In genomic region chr13:26498524-26499208, GRCh38 we compare ENCODE assay signal across 14 cellular contexts. TPM values are rescaled to one million over a fixed set of nuclear protein-coding genes. Genes with fewer than 3 reads are reported as not detected.
DNase-seq lines count a peak whose midpoint lies in the region; ATAC-seq and TF ChIP-seq lines count a peak whose summit lies in the region.
"Had no signal": no experiment of that assay in that cellular context is flagged by ENCODE, and none has a peak within 500 bp of the region (broad histone marks: within the 10 kb centered on the region; RNA-seq: fewer than 3 reads in every experiment).

No MANE protein-coding gene starts in this region.

- H3K9me3 ChIP-seq in osteoblast (ENCODE audit: low read depth, low read length), result no peaks in the 10 kb centered on the region
- H3K9me3 ChIP-seq: tibial nerve had no signal

- peak overlapping the region; percentile 76 for H3K27ac ChIP-seq in osteoblast (ENCODE audit: low read depth, low read length)
- H3K27ac ChIP-seq: tibial nerve had no signal

- peak overlapping the region; percentile 65 for H3K4me2 ChIP-seq in osteoblast (ENCODE audit: insufficient read depth, low read length)

- H3K4me1 ChIP-seq in osteoblast (ENCODE audit: insufficient read depth, low read length), result peaks cover 55% of the 10 kb centered on the region

- TF ChIP-seq CTCF in epithelial cell of esophagus (IDR thresholded peaks at IDR 0.05; ENCODE audit: insufficient read depth, low read depth, low read length, missing control alignments), result no peak
- no peak for TF ChIP-seq CTCF in osteoblast (IDR thresholded peaks at IDR 0.05; ENCODE audit: extremely low read depth, low read depth, low read length)

- H3K27me3 ChIP-seq in osteoblast (ENCODE audit: insufficient read depth, low read length), result no peaks in the 10 kb centered on the region
- H3K27me3 ChIP-seq: tibial nerve had no signal

- H3K4me3 Mint-ChIP-seq in stimulated activated memory B cell treated with anti-CD40 and anti-IgM and Interleukin-4, amounts not matched to agents 10 μg/mL and 1 μg/mL and 100 μg/mL, for 72 hours, result no peak overlapping the region

- no peak overlapping the region for H3K27ac Mint-ChIP-seq in stimulated activated memory B cell treated with anti-CD40 and anti-IgM and Interleukin-4, amounts not matched to agents 10 μg/mL and 1 μg/mL and 100 μg/mL, for 72 hours
- H3K27ac Mint-ChIP-seq: activated T-helper 2 cell treated with anti-CD3 and anti-CD28 coated beads, Interferon-gamma antibody, Interleukin-2, Interleukin-4, amounts not matched to agents 10 μg/mL and 5 μg/mL and 100 μg/mL, durations not matched to agents 14 hours and 24 hours and 36 hours had no signal

- no peaks in the 10 kb centered on the region for H4K20me1 ChIP-seq in osteoblast (ENCODE audit: insufficient read depth, low read length)

- DNase-seq in NCI-H1417 (lab: John Stamatoyannopoulos, UW) (peak in 2 of 3 experiments; percentile 24 to 41), NCI-H1417 treated with DMSO at 0.1 percent for 48 hours (lab: John Stamatoyannopoulos, UW) (no peak), NCI-H146 (lab: John Stamatoyannopoulos, UW) (peak; percentile 55), epithelial cell of esophagus (ENCODE audit: low read depth) (peak; percentile 28), osteoblast (ENCODE audit: insufficient read length, low spot score, missing footprints) (peak; percentile 56), NCI-H1105 treated with DMSO at 0.1 percent for 48 hours (lab: John Stamatoyannopoulos, UW) (no peak)
- DNase-seq: DND-41, erythroblast, T-helper 2 cell had no signal

- H3K4me3 ChIP-seq in epithelial cell of esophagus (ENCODE audit: low read length) (peak overlapping the region; percentile 4), osteoblast (ENCODE audit: insufficient read depth, low read length) (peak overlapping the region; percentile 20)
- H3K4me3 ChIP-seq: tibial nerve had no signal

- H3K36me3 Mint-ChIP-seq in stimulated activated memory B cell treated with anti-CD40 and anti-IgM and Interleukin-4, amounts not matched to agents 10 μg/mL and 1 μg/mL and 100 μg/mL, for 72 hours, result no peaks in the 10 kb centered on the region

- no peaks in the 10 kb centered on the region for H3K9me3 Mint-ChIP-seq in stimulated activated memory B cell treated with anti-CD40 and anti-IgM and Interleukin-4, amounts not matched to agents 10 μg/mL and 1 μg/mL and 100 μg/mL, for 72 hours
- H3K9me3 Mint-ChIP-seq: activated T-helper 2 cell treated with anti-CD3 and anti-CD28 coated beads, Interferon-gamma antibody, Interleukin-2, Interleukin-4, amounts not matched to agents 10 μg/mL and 5 μg/mL and 100 μg/mL, durations not matched to agents 14 hours and 24 hours and 36 hours had no signal

- H2AFZ ChIP-seq in osteoblast (ENCODE audit: low read length), result peak overlapping the region; percentile 70

- no peaks in the 10 kb centered on the region for H3K4me1 Mint-ChIP-seq in stimulated activated memory B cell treated with anti-CD40 and anti-IgM and Interleukin-4, amounts not matched to agents 10 μg/mL and 1 μg/mL and 100 μg/mL, for 72 hours

- peaks cover 8% of the 10 kb centered on the region for H3K27me3 Mint-ChIP-seq in stimulated activated memory B cell treated with anti-CD40 and anti-IgM and Interleukin-4, amounts not matched to agents 10 μg/mL and 1 μg/mL and 100 μg/mL, for 72 hours

- no peaks in the 10 kb centered on the region for H3K36me3 ChIP-seq in osteoblast (ENCODE audit: insufficient read depth, low read length)
- H3K36me3 ChIP-seq: tibial nerve had no signal

- H3K79me2 ChIP-seq in osteoblast (ENCODE audit: insufficient read depth, low read length), result no peaks in the 10 kb centered on the region

- ATAC-seq in HG03342 (IDR thresholded peaks at IDR 0.05; ENCODE audit: unreplicated experiment), result no peak
- ATAC-seq in stimulated activated memory B cell treated with anti-CD40 and anti-IgM and Interleukin-4, amounts not matched to agents 10 μg/mL and 1 μg/mL and 100 μg/mL, for 72 hours, result no peak
- ATAC-seq: Panc1 had no signal

RNA-seq across cellular contexts. Expression of gene WASF3, which starts 58.8 kb away (rescaled TPM):
- 23.5 and 34.2 TPM in 2 replicates for total RNA-seq in osteoblast

Comparison
In these comparisons a context has a peak if more than half of its experiments do, and no peak if none do; other contexts are left out.
1. DNase-seq: peak in NCI-H1417 (2 of 3), NCI-H146 (single experiment), epithelial cell of esophagus (single experiment) and osteoblast (single experiment); none in NCI-H1417 treated with DMSO at 0.1 percent for 48 hours (single experiment) and NCI-H1105 treated with DMSO at 0.1 percent for 48 hours (single experiment).